In genomic region chr9:137077010-137077747, GRCh38 we compare ENCODE assay signal across 8 cellular contexts. TPM values are rescaled to one million over a fixed set of nuclear protein-coding genes. Genes with fewer than 3 reads are reported as not detected.
A peak's percentile ranks its signal among the peaks of the same experiment; 100 is the strongest.
DNase-seq lines count a peak whose midpoint lies in the region; ATAC-seq, FAIRE-seq and TF ChIP-seq lines count a peak whose summit lies in the region.

TSS of gene UAP1L1 (plus strand) at chr9:137077517. CDS start at chr9:137077533, 16 bp downstream.

- DNase-seq in CMK (ENCODE audit: low read depth) (peak; percentile 79), MM.1S (peak; percentile 68), H1 (ENCODE audit: low read depth in 1 of 2, low spot score in 2 of 2) (peak in 1 of 2 experiments; percentile 78), memory B cell (ENCODE audit: low spot score in 2 of 2) (peak; percentile 52 to 64), foreskin melanocyte (no peak)
- DNase-seq in activated CD4-positive, alpha-beta memory T cell treated with anti-CD3 and anti-CD28 coated beads for 36 hours, result peak; percentile 68
- DNase-seq in stimulated activated naive CD4-positive, alpha-beta T cell (lab: John Stamatoyannopoulos, UW), result peak in 5 of 6 experiments; percentile 20 to 50 (median 34)

- H3K4me1 ChIP-seq in MM.1S (ENCODE audit: low read length) (0 out of 2 replicates have a peak, but pooled peaks cover 5% of the 10 kb centered on the region), H1 (replicated peaks in 1 of 4; ENCODE audit: control insufficient read depth in 3 of 4, insufficient read depth in 4 of 4, low read length in 3 of 4) (peaks cover 0 to 20% (median 12%) of the 10 kb centered on the region in 4 experiments; a peak in 6 of 7 replicates)

- WGBS in H1 (ENCODE audit: extremely low coverage in 1 of 2, insufficient coverage in 1 of 2, insufficient read length in 1 of 2, insufficient replicate concordance in 2 of 2, low coverage in 1 of 2, low lambda C conversion rate in 2 of 2, missing lambda C conversion rate in 1 of 2), 2 experiments, result 6% methylated on average over 49 of the region's 87 CpGs; no CpG with 5 or more reads in 1 of the 2 experiments

- TF ChIP-seq EP300 in H1 (IDR thresholded peaks at IDR 0.05; ENCODE audit: borderline replicate concordance in 1 of 2, low read depth in 2 of 2, low read length in 2 of 2), result no peak

- H3K36me3 ChIP-seq in MM.1S (replicated peaks; ENCODE audit: insufficient read depth, low read length) (peaks cover 3% of the 10 kb centered on the region; the same call in 1 of the 2 replicates), H1 (ENCODE audit: control insufficient read depth in 2 of 4, insufficient read depth in 4 of 4, low read length in 3 of 4) (no peaks in the 10 kb centered on the region; a peak in 1 of 8 replicates)

- no peak for FAIRE-seq in H1 (lab: Jason Lieb, UNC)

- no peaks in the 10 kb centered on the region for H3K9me2 ChIP-seq in MM.1S (replicated peaks; ENCODE audit: insufficient read depth, low read length)

- H3K79me1 ChIP-seq in H1 (ENCODE audit: low read depth, low read length), result no peaks in the 10 kb centered on the region

- no peaks in the 10 kb centered on the region for H3K9me3 Mint-ChIP-seq in activated CD4-positive, alpha-beta memory T cell treated with anti-CD3 and anti-CD28 coated beads for 36 hours
- H3K9me3 Mint-ChIP-seq in memory B cell, result no peaks in the 10 kb centered on the region

- intact Hi-C loops in activated CD4-positive, alpha-beta memory T cell treated with anti-CD3 and anti-CD28 coated beads for 36 hours (cut with micrococcal nuclease), result loop anchor here (1.0 kb wide), 1 partner anchor 9 kb away; the partner anchor contains the start of gene MAN1B1

- no peaks in the 10 kb centered on the region for H3K36me3 Mint-ChIP-seq in activated CD4-positive, alpha-beta memory T cell treated with anti-CD3 and anti-CD28 coated beads for 36 hours
- H3K36me3 Mint-ChIP-seq in memory B cell, result peaks cover 3% of the 10 kb centered on the region

- H4K5ac ChIP-seq in H1 (ENCODE audit: insufficient read length, low read depth, low read length), result no peak within 1 kb of the TSS

- peaks cover 4% of the 10 kb centered on the region; the same call in 1 of the 2 replicates for H3F3A ChIP-seq in MM.1S (ENCODE audit: insufficient read depth, low read length)

- TF ChIP-seq POLR2A in H1 (IDR thresholded peaks at IDR 0.05; ENCODE audit: control extremely low read depth in 1 of 2, low read depth in 2 of 2, low read length in 2 of 2), result no peak

- no peak within 1 kb of the TSS for H2BK5ac ChIP-seq in H1 (ENCODE audit: low read depth, low read length)

- H2AK5ac ChIP-seq in H1 (ENCODE audit: low read depth, low read length), result no peak within 1 kb of the TSS

- no peak within 1 kb of the TSS for H3K56ac ChIP-seq in H1 (replicated peaks; ENCODE audit: insufficient read length, low read depth, low read length)

- CTCF ChIA-PET in activated CD4-positive, alpha-beta memory T cell treated with anti-CD3 and anti-CD28 coated beads for 36 hours (lab: Charles Lee), result interaction anchor here (0.7 to 3.4 kb wide), 7 partner anchors 10 to 48 kb away, joined by 3 to 25 read pairs (median 3); partner anchors contain the start of gene ABCA2
- CTCF ChIA-PET in H1 (lab: Charles Lee; ENCODE audit: partially characterized antibody), result interaction anchor here (1.3 to 4.6 kb wide), 5 partner anchors 9 to 48 kb away, joined by 4 to 27 read pairs (median 19); partner anchors contain the start of genes ABCA2 and NPDC1

- no peaks in the 10 kb centered on the region for H3K4me1 Mint-ChIP-seq in activated CD4-positive, alpha-beta memory T cell treated with anti-CD3 and anti-CD28 coated beads for 36 hours (ENCODE audit: low read depth)
- peaks cover 8% of the 10 kb centered on the region for H3K4me1 Mint-ChIP-seq in memory B cell

- H2AFZ ChIP-seq in MM.1S (ENCODE audit: low read length) (peak within 1 kb of the TSS; percentile 81), H1 (ENCODE audit: low read length) (no peak within 1 kb of the TSS; the same call in 1 of the 2 replicates)

- H3K27me3 ChIP-seq in MM.1S (replicated peaks; ENCODE audit: insufficient read depth, low read length) (no peaks in the 10 kb centered on the region), H1 (replicated peaks in 1 of 4; ENCODE audit: control insufficient read depth in 3 of 4, extremely low read depth in 1 of 4, insufficient read depth in 3 of 4, low read length in 3 of 4) (peaks cover 20 to 50% (median 34%) of the 10 kb centered on the region in 4 experiments)

- no peak within 1 kb of the TSS for H3K23ac ChIP-seq in H1 (ENCODE audit: insufficient read length)

- H3K4me3 ChIP-seq in MM.1S (ENCODE audit: low read length) (peak within 1 kb of the TSS; percentile 81), H1 (ENCODE audit: extremely low read depth in 1 of 4, insufficient read depth in 2 of 4, low read depth in 3 of 4, low read length in 4 of 4) (peak within 1 kb of the TSS; percentile 33 to 57 (median 42))

- TF ChIP-seq RAD21 in H1 (IDR thresholded peaks at IDR 0.05 in 1 of 2, conservative IDR thresholded peaks at IDR 0.05 in 1 of 2; ENCODE audit: low read depth in 2 of 2, low read length in 2 of 2), result no peak

- H3K79me2 ChIP-seq in MM.1S (ENCODE audit: low read length) (peaks cover 24% of the 10 kb centered on the region), H1 (ENCODE audit: control insufficient read depth in 1 of 2, insufficient read depth in 2 of 2, low read length in 2 of 2) (no peaks in the 10 kb centered on the region)

- POLR2A ChIA-PET in activated CD4-positive, alpha-beta memory T cell treated with anti-CD3 and anti-CD28 coated beads for 36 hours (lab: Charles Lee), result interaction anchor here (0.6 to 2.1 kb wide), 4 partner anchors 9 to 237 kb away, joined by 3 to 10 read pairs (median 3); partner anchors contain the start of gene MAN1B1
- POLR2A ChIA-PET in H1 (lab: Charles Lee; ENCODE audit: partially characterized antibody), result interaction anchor here (0.9 to 1.4 kb wide), 7 partner anchors 8 to 184 kb away, joined by 3 to 7 read pairs (median 4); partner anchors contain the start of genes MAN1B1 and SSNA1

- no peaks in the 10 kb centered on the region for H3K27me3 Mint-ChIP-seq in activated CD4-positive, alpha-beta memory T cell treated with anti-CD3 and anti-CD28 coated beads for 36 hours
- no peaks in the 10 kb centered on the region for H3K27me3 Mint-ChIP-seq in memory B cell

- no peak within 1 kb of the TSS for H3K27ac Mint-ChIP-seq in activated CD4-positive, alpha-beta memory T cell treated with anti-CD3 and anti-CD28 coated beads for 36 hours
- no peak within 1 kb of the TSS for H3K27ac Mint-ChIP-seq in memory B cell

- peak within 1 kb of the TSS; percentile 48 for H3K18ac ChIP-seq in H1 (ENCODE audit: extremely low read depth, low read length)

- peaks cover 13% of the 10 kb centered on the region; the same call in 1 of the 2 replicates for H3K23me2 ChIP-seq in H1 (ENCODE audit: low read depth, low read length)

- H3K27ac ChIP-seq in MM.1S (ENCODE audit: low read length) (no peak within 1 kb of the TSS), H1 (ENCODE audit: low read depth, low read length) (no peak within 1 kb of the TSS)

- no peak for TF ChIP-seq CTCF in MM.1S (IDR thresholded peaks at IDR 0.05; ENCODE audit: low read length)
- no peak for TF ChIP-seq CTCF in H1 (IDR thresholded peaks at IDR 0.05; ENCODE audit: control extremely low read depth in 1 of 3, insufficient read depth in 1 of 3, low read depth in 1 of 3, low read length in 3 of 3)

- H2BK12ac ChIP-seq in H1 (ENCODE audit: low read depth, low read length), result no peak within 1 kb of the TSS

- H4K8ac ChIP-seq in H1 (ENCODE audit: extremely low read depth, insufficient read depth, low read length), result peak within 1 kb of the TSS; percentile 11; the same call in 1 of the 2 replicates

- no peaks in the 10 kb centered on the region for H4K20me1 ChIP-seq in MM.1S (ENCODE audit: insufficient read depth, low read length)
- peaks cover 0 to 7% of the 10 kb centered on the region in 2 experiments for H4K20me1 ChIP-seq in H1 (replicated peaks in 1 of 2; ENCODE audit: control insufficient read depth in 1 of 2, insufficient read depth in 2 of 2, low read length in 2 of 2)

- peak within 1 kb of the TSS; percentile 72; the same call in 1 of the 2 replicates for H2BK15ac ChIP-seq in H1 (ENCODE audit: low read length)

- peak within 1 kb of the TSS; percentile 92 for H3K4me2 ChIP-seq in MM.1S (ENCODE audit: low read depth, low read length)
- peak within 1 kb of the TSS; percentile 97 to 99 for H3K4me2 ChIP-seq in H1 (ENCODE audit: insufficient read depth in 1 of 2, low read depth in 2 of 2, low read length in 2 of 2)

- peak within 1 kb of the TSS; percentile 91 for H3K4ac ChIP-seq in H1 (replicated peaks; ENCODE audit: insufficient read length, low read depth, low read length)

- H3K9me3 ChIP-seq in MM.1S (replicated peaks; ENCODE audit: insufficient read depth, low read length) (no peaks in the 10 kb centered on the region), H1 (ENCODE audit: insufficient read depth in 2 of 2, low read depth in 1 of 2, low read length in 1 of 2) (no peaks in the 10 kb centered on the region)

- H2BK20ac ChIP-seq in H1 (ENCODE audit: low read length), result no peak within 1 kb of the TSS

- peak; percentile 39 for ATAC-seq in GM21360 (IDR thresholded peaks at IDR 0.05; ENCODE audit: unreplicated experiment)
- peak; percentile 70 for ATAC-seq in memory B cell (ENCODE audit: low read depth)

- peak within 1 kb of the TSS; percentile 65 for H3K4me3 Mint-ChIP-seq in activated CD4-positive, alpha-beta memory T cell treated with anti-CD3 and anti-CD28 coated beads for 36 hours
- H3K4me3 Mint-ChIP-seq in memory B cell, result peak within 1 kb of the TSS; percentile 81

- H4K91ac ChIP-seq in H1 (replicated peaks; ENCODE audit: insufficient read length, low read length), result no peak within 1 kb of the TSS

- peak within 1 kb of the TSS; percentile 55; the same call in 1 of the 2 replicates for H3K9ac ChIP-seq in MM.1S (ENCODE audit: low read length)
- H3K9ac ChIP-seq in H1 (replicated peaks in 1 of 4; ENCODE audit: extremely low read depth in 1 of 4, low read depth in 3 of 4, low read length in 3 of 4), result no peak within 1 kb of the TSS

- no peak within 1 kb of the TSS for H2BK120ac ChIP-seq in H1 (replicated peaks; ENCODE audit: low read depth, low read length)

- no peak within 1 kb of the TSS for H3K14ac ChIP-seq in H1 (ENCODE audit: insufficient read length)

TF ChIP-seq in H1, 55 proteins besides CTCF, POLR2A, EP300 and RAD21 (continues in another document):
- TF ChIP-seq NANOG (IDR thresholded peaks at IDR 0.05; ENCODE audit: insufficient read depth, low read depth, low read length, poor library complexity, severe bottlenecking), result no peak
- TF ChIP-seq CBX8 (IDR thresholded peaks at IDR 0.05; ENCODE audit: borderline replicate concordance, low read depth, low read length), result no peak

RNA-seq across cellular contexts. Expression of gene UAP1L1, which starts in this region (rescaled TPM):
- total RNA-seq in activated CD4-positive, alpha-beta memory T cell treated with anti-CD3 and anti-CD28 coated beads for 36 hours, result 1 to 10 TPM; 6.7 to 7.7 TPM
- total RNA-seq in H1 (2021; fragmentation: NEBNext Ultra II Directional; extraction: Animal tissue kit (Norgen Biotek cat#: 25700)), result 5.4 and 5.5 TPM in 2 replicates
- 2.0 and 3.5 TPM in 2 replicates for polyA plus RNA-seq in H1 (2011; rRNA removed)
- 1.9 TPM for polyA plus RNA-seq in H1 (2011; cell fraction: cytosol; rRNA removed)
- polyA plus RNA-seq in H1 (2011; cell fraction: nucleus; rRNA removed), result 8.3 TPM
- polyA plus RNA-seq in H1 (2012, experiment 1 of 2), result 2.1 to 3.6 TPM (median 2.8 TPM) in 4 replicates
- 2.6 TPM for polyA plus RNA-seq in H1 (2012, experiment 2 of 2)
- polyA plus RNA-seq in H1 (2013, experiment 1 of 2), result 4.1 TPM
- polyA plus RNA-seq in H1 (2013, experiment 2 of 2), result 3.7 TPM
- polyA minus RNA-seq in H1 (2011; rRNA and poly(A)+ RNA removed), result 0.78 and 0.88 TPM in 2 replicates
- polyA minus RNA-seq in H1 (2011; cell fraction: cytosol; rRNA and poly(A)+ RNA removed), result 0.66 TPM
- 1.1 TPM for polyA minus RNA-seq in H1 (2011; cell fraction: nucleus; rRNA and poly(A)+ RNA removed)
